ENCODE assay signal across 8 cellular contexts in the genomic region with DNA sequence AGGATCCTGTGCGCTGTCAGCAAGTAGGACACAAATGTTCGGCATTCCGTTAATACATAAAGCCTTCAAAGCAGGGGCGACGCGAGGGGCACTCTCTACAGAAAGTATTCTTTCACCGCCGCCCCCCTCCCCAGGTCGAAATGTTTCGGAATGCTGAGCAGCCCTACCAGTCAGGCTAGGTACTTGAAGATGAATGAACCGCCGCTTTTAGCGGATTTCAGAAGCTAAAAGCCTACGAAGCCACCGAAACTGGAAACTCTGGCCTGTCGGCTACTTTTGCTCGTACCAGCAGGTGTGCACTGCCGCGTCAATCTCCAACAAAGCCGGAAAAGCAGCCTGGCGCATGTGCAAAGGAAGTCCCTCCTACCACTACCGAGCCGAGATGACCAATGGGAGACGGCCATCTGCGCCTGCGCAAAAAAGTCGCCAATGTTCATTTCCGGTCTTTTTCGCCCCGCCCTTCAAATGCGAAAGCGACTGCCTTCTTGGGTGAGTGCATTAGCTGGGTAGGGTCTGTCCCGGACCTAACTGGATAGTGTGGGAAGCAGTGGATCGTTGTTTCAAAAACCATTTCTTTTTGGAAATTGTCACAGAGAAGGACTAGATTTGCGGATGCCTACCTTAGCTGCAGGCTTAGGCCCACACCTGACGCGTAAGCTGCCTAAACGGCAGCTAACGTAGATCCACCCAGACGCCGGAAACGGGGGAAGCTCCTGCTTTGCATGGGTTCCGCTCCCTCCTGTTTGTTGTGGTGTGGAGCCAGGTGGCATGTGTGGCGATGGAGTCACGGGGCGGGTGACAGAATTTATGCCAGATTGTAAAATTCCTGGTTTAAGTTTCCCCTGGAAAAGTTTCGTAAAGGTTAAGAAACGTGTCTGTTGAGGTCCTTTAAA. TPM values are rescaled to one million over a fixed set of nuclear protein-coding genes. Genes with fewer than 3 reads are reported as not detected.
DNase-seq lines count a peak whose midpoint lies in the region; ATAC-seq lines count a peak whose summit lies in the region.

A gene (minus strand): TSS at position 301 of the 893 bp plus-strand sequence. CDS start 534 bp downstream, outside the sequence.

- ATAC-seq in GM18870 (IDR thresholded peaks at IDR 0.05; ENCODE audit: unreplicated experiment) (peak; percentile 80), HG03097 (IDR thresholded peaks at IDR 0.05; ENCODE audit: low FRiP score, unreplicated experiment) (peak; percentile 74), T-helper 17 cell (peak; percentile 90)

- H3K27ac ChIP-seq in caudate nucleus (ENCODE audit: low read depth, low read length), result peak within 1 kb of the TSS; percentile 96

- DNase-seq in T-helper 17 cell (peak; percentile 91 to 97 (median 95)), caudate nucleus (lab: John Stamatoyannopoulos, UW) (no peak), islet precursor cell (peak; percentile 99), DMS153 treated with DMSO at 0.1 percent for 48 hours (lab: John Stamatoyannopoulos, UW; ENCODE audit: unreplicated experiment) (no peak), NCI-H2227 (lab: John Stamatoyannopoulos, UW; ENCODE audit: unreplicated experiment) (no peak)
- peak; percentile 96 to 97 for DNase-seq in stimulated activated CD4-positive, alpha-beta T cell treated with anti-CD3 and anti-CD28 coated beads, Interleukin-15, amount 100 ng/mL, for 48 hours (ENCODE audit: low read depth in 2 of 2)

- H3K27ac Mint-ChIP-seq in T-helper 17 cell, result peak within 1 kb of the TSS; percentile 99

- H3K9me3 ChIP-seq in T-helper 17 cell (ENCODE audit: control insufficient read depth, low read length, poor library complexity, severe bottlenecking), result no peaks in the 10 kb centered on the region

- H3K4me1 Mint-ChIP-seq in T-helper 17 cell, result peaks cover 45% of the 10 kb centered on the region

- peak within 1 kb of the TSS; percentile 96 for H3K4me3 Mint-ChIP-seq in T-helper 17 cell

- no peaks in the 10 kb centered on the region for H3K27me3 Mint-ChIP-seq in T-helper 17 cell

- H3K36me3 Mint-ChIP-seq in T-helper 17 cell (ENCODE audit: low read depth), result peaks cover 5% of the 10 kb centered on the region

RNA-seq across cellular contexts. Expression of the gene that starts here (rescaled TPM):
- 1 to 10 TPM; 4.6 to 5.1 TPM for total RNA-seq in T-helper 17 cell

Comparison
In these comparisons a context has a peak if more than half of its experiments do, and no peak if none do; other contexts are left out.
1. DNase-seq: peak in T-helper 17 cell (3 of 3), islet precursor cell (single experiment) and stimulated activated CD4-positive, alpha-beta T cell treated with anti-CD3 and anti-CD28 coated beads, Interleukin-15, amount 100 ng/mL, for 48 hours (2 of 2); none in caudate nucleus (0 of 61), DMS153 treated with DMSO at 0.1 percent for 48 hours (single experiment) and NCI-H2227 (single experiment).
2. Peak in every context shown above with its lines, with median percentiles within 50 percentile points of each other: ATAC-seq.